Comparison of ENCODE assay signal across 1 cellular context in the genomic region with DNA sequence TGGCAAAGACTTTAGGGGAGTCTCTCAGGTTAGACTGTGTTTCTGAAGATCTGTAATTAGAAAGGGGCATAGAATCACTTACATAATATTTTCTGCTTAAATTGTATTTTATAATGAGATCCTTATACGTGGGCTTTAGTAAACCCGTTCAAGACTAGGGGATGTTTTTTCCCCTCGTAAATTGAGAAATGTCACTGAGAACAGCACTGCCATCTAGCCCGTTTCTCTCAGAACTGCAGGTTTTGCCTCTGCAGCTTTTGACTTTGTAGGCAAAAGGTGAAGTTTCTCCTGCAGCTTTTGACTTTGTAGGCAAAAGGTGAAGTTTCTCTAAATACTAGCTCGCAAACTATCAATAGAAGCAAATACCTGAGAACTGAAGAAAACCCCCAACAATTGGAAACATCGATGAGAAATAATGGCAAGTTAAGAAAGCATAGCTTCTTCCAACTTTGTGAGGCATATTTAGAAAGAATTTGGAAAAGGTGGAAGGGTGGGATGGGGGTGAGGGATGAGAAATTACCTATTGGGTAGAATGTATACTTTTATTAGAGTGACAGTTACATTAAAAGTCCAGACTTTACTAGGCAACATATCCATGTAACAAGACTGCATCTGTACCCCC.
TF ChIP-seq lines count a peak whose summit lies in the region.

No MANE protein-coding gene starts in this region.

TF ChIP-seq in liver, 16 proteins besides CTCF, POLR2A, EP300 and RAD21 (continued from another document):
- TF ChIP-seq ATF3 (IDR thresholded peaks at IDR 0.05) (no peak), FOXA1 (IDR thresholded peaks at IDR 0.05) (no peak)
